ENCODE assay signal across 16 cellular contexts in genomic region chr2:1867141-1867540, GRCh38.
"Had no signal": no experiment of that assay in that cellular context is flagged by ENCODE, and none has a peak within 500 bp of the region (broad histone marks: within the 10 kb centered on the region; RNA-seq: fewer than 3 reads in every experiment).

No MANE protein-coding gene starts in this region.

- DNase-seq: activated gamma-delta T cell; activated naive CD8-positive, alpha-beta T cell treated with anti-CD3 and anti-CD28 coated beads, Interleukin-2, amount 10 ng/mL, durations not matched to agents 7 days and 5 days; activated T-cell treated with anti-CD3 and anti-CD28 coated beads, Interleukin-2, amount 50 U/mL, for 4 hours; esophagus squamous epithelium; foreskin fibroblast; mammary epithelial cell; mucosa of descending colon; naive thymus-derived CD8-positive, alpha-beta T cell; sigmoid colon; stimulated activated CD4-positive, alpha-beta T cell treated with anti-CD3 and anti-CD28 coated beads, Interleukin-2, amount 100 ng/mL, for 24 hours; stimulated activated naive CD4-positive, alpha-beta T cell treated with Interleukin-2 at 50 U/mL for 16 hours; upper lobe of left lung had no signal

- ATAC-seq: activated CD4-positive, CD25-positive, alpha-beta regulatory T cell treated with anti-CD3 and anti-CD28 coated beads, Interleukin-2, amount 50 U/mL, for 24 hours; activated T-cell treated with anti-CD3 and anti-CD28 coated beads, Interleukin-2, amount 50 U/mL, for 4 hours; left lobe of liver; mucosa of descending colon; naive thymus-derived CD8-positive, alpha-beta T cell had no signal

- H3K4me1 ChIP-seq: sigmoid colon, upper lobe of left lung had no signal

- H3K27me3 ChIP-seq: upper lobe of left lung had no signal

- H3K9me3 Mint-ChIP-seq: activated naive CD8-positive, alpha-beta T cell treated with anti-CD3 and anti-CD28 coated beads, Interleukin-2, amount 10 ng/mL, durations not matched to agents 7 days and 5 days; activated T-cell treated with anti-CD3 and anti-CD28 coated beads, Interleukin-2, amount 50 U/mL, for 4 hours; central memory CD8-positive, alpha-beta T cell; naive thymus-derived CD8-positive, alpha-beta T cell; T-helper 2 cell treated with Interferon-gamma antibody and Interleukin-4, amounts not matched to agents 5 μg/mL and 100 μg/mL, for 36 hours had no signal

- H3K4me3 ChIP-seq: esophagus squamous epithelium, mucosa of descending colon, sigmoid colon, upper lobe of left lung had no signal

- H3K4me3 Mint-ChIP-seq: activated naive CD8-positive, alpha-beta T cell treated with anti-CD3 and anti-CD28 coated beads, Interleukin-2, amount 10 ng/mL, durations not matched to agents 7 days and 5 days; activated T-cell treated with anti-CD3 and anti-CD28 coated beads, Interleukin-2, amount 50 U/mL, for 4 hours; central memory CD8-positive, alpha-beta T cell; naive thymus-derived CD8-positive, alpha-beta T cell; T-helper 2 cell treated with Interferon-gamma antibody and Interleukin-4, amounts not matched to agents 5 μg/mL and 100 μg/mL, for 36 hours had no signal

- H3K4me1 Mint-ChIP-seq: activated naive CD8-positive, alpha-beta T cell treated with anti-CD3 and anti-CD28 coated beads, Interleukin-2, amount 10 ng/mL, durations not matched to agents 7 days and 5 days; central memory CD8-positive, alpha-beta T cell had no signal

- H3K27ac ChIP-seq: esophagus squamous epithelium, sigmoid colon, upper lobe of left lung had no signal

- H3K9me3 ChIP-seq: esophagus squamous epithelium, mucosa of descending colon, sigmoid colon, upper lobe of left lung had no signal

- H3K27ac Mint-ChIP-seq: activated naive CD8-positive, alpha-beta T cell treated with anti-CD3 and anti-CD28 coated beads, Interleukin-2, amount 10 ng/mL, durations not matched to agents 7 days and 5 days; naive thymus-derived CD8-positive, alpha-beta T cell; T-helper 2 cell treated with Interferon-gamma antibody and Interleukin-4, amounts not matched to agents 5 μg/mL and 100 μg/mL, for 36 hours had no signal

- H3K36me3 Mint-ChIP-seq: activated naive CD8-positive, alpha-beta T cell treated with anti-CD3 and anti-CD28 coated beads, Interleukin-2, amount 10 ng/mL, durations not matched to agents 7 days and 5 days; naive thymus-derived CD8-positive, alpha-beta T cell had no signal

- H3K36me3 ChIP-seq: esophagus squamous epithelium, sigmoid colon, upper lobe of left lung had no signal
